Comparison of ENCODE assay signal across 8 cellular contexts in genomic region chr10:68720793-68721672, GRCh38. TPM values are rescaled to one million over a fixed set of nuclear protein-coding genes. Genes with fewer than 3 reads are reported as not detected.
DNase-seq lines count a peak whose midpoint lies in the region; TF ChIP-seq lines count a peak whose summit lies in the region.

TSS of gene CCAR1 (plus strand) at chr10:68721239. CDS start at chr10:68722505, 1,266 bp downstream.

- H3K27me3 ChIP-seq in HAP-1 (ENCODE audit: low read depth): no peaks in the 10 kb centered on the region
- H3K27me3 ChIP-seq in MM.1S (replicated peaks; ENCODE audit: insufficient read depth, low read length): no peaks in the 10 kb centered on the region

- peak; percentile 98 for DNase-seq in HAP-1 (ENCODE audit: low spot score in 2 of 2)
- peak; percentile 99 for DNase-seq in MM.1S
- DNase-seq in SIG-M5 (lab: John Stamatoyannopoulos, UW): peak; percentile 88
- DNase-seq in activated gamma-delta T cell (lab: John Stamatoyannopoulos, UW): peak; percentile 77
- peak; percentile 99 for DNase-seq in fibroblast of the aortic adventitia (ENCODE audit: low read depth)

- H3K9me2 ChIP-seq in MM.1S (replicated peaks; ENCODE audit: insufficient read depth, low read length): no peaks in the 10 kb centered on the region

- H3F3A ChIP-seq in MM.1S (ENCODE audit: insufficient read depth, low read length): no peaks in the 10 kb centered on the region

- H3K9me3 ChIP-seq in ES-I3 (ENCODE audit: control insufficient read depth, insufficient read depth, low read length) (no peaks in the 10 kb centered on the region), HAP-1 (peaks cover 2% of the 10 kb centered on the region; the same call in 1 of the 2 replicates), MM.1S (replicated peaks; ENCODE audit: insufficient read depth, low read length) (no peaks in the 10 kb centered on the region)

- H3K4me2 ChIP-seq in MM.1S (ENCODE audit: low read depth, low read length): peak within 1 kb of the TSS; percentile 87

- H3K79me2 ChIP-seq in MM.1S (ENCODE audit: low read length): peaks cover 32% of the 10 kb centered on the region

- H3K4me1 ChIP-seq in ES-I3 (ENCODE audit: insufficient read depth, low read length) (no peaks in the 10 kb centered on the region), HAP-1 (no peaks in the 10 kb centered on the region; the same call in 1 of the 2 replicates), MM.1S (ENCODE audit: low read length) (peaks cover 6% of the 10 kb centered on the region; the same call in 1 of the 2 replicates)

- peak within 1 kb of the TSS; percentile 90 to 94 (median 93) for H3K4me3 Mint-ChIP-seq in nephron
- peak within 1 kb of the TSS; percentile 91 for H3K4me3 Mint-ChIP-seq in stimulated activated naive CD8-positive, alpha-beta T cell treated with anti-CD3 and anti-CD28 coated beads, Interleukin-15, Interleukin-2, amounts not matched to agents 100 ng/mL and 50 ng/mL, for 24 hours

- H3K36me3 ChIP-seq in ES-I3 (ENCODE audit: insufficient read depth, low read length): peaks cover 7% of the 10 kb centered on the region
- peaks cover 25% of the 10 kb centered on the region for H3K36me3 ChIP-seq in HAP-1 (replicated peaks)
- H3K36me3 ChIP-seq in MM.1S (replicated peaks; ENCODE audit: insufficient read depth, low read length): no peaks in the 10 kb centered on the region

- in situ Hi-C loops in HAP-1 (cut with MboI; ENCODE audit: low sequenced_read_pairs): no loop called here

- peak within 1 kb of the TSS; percentile 76 for H3K4me3 ChIP-seq in HAP-1
- peak within 1 kb of the TSS; percentile 91 for H3K4me3 ChIP-seq in MM.1S (ENCODE audit: low read length)
- H3K4me3 ChIP-seq in fibroblast of the aortic adventitia (ENCODE audit: low read depth, low read length): peak within 1 kb of the TSS; percentile 84

- H3K36me3 Mint-ChIP-seq in nephron (ENCODE audit: low read depth): peaks cover 25% of the 10 kb centered on the region
- H3K36me3 Mint-ChIP-seq in stimulated activated naive CD8-positive, alpha-beta T cell treated with anti-CD3 and anti-CD28 coated beads, Interleukin-15, Interleukin-2, amounts not matched to agents 100 ng/mL and 50 ng/mL, for 24 hours (ENCODE audit: low read depth): peaks cover 25% of the 10 kb centered on the region

- no peaks in the 10 kb centered on the region for H3K27me3 Mint-ChIP-seq in nephron (ENCODE audit: low read depth)
- H3K27me3 Mint-ChIP-seq in stimulated activated naive CD8-positive, alpha-beta T cell treated with anti-CD3 and anti-CD28 coated beads, Interleukin-15, Interleukin-2, amounts not matched to agents 100 ng/mL and 50 ng/mL, for 24 hours: no peaks in the 10 kb centered on the region

- H3K9me3 Mint-ChIP-seq in nephron: no peaks in the 10 kb centered on the region
- no peaks in the 10 kb centered on the region for H3K9me3 Mint-ChIP-seq in stimulated activated naive CD8-positive, alpha-beta T cell treated with anti-CD3 and anti-CD28 coated beads, Interleukin-15, Interleukin-2, amounts not matched to agents 100 ng/mL and 50 ng/mL, for 24 hours

- H3K27ac Mint-ChIP-seq in nephron: peak within 1 kb of the TSS; percentile 94 to 99 (median 98)
- peak within 1 kb of the TSS; percentile 99 for H3K27ac Mint-ChIP-seq in stimulated activated naive CD8-positive, alpha-beta T cell treated with anti-CD3 and anti-CD28 coated beads, Interleukin-15, Interleukin-2, amounts not matched to agents 100 ng/mL and 50 ng/mL, for 24 hours

- peak within 1 kb of the TSS; percentile 90 for H2AFZ ChIP-seq in MM.1S (ENCODE audit: low read length)

- H3K4me1 Mint-ChIP-seq in nephron: peaks cover 8% of the 10 kb centered on the region
- H3K4me1 Mint-ChIP-seq in stimulated activated naive CD8-positive, alpha-beta T cell treated with anti-CD3 and anti-CD28 coated beads, Interleukin-15, Interleukin-2, amounts not matched to agents 100 ng/mL and 50 ng/mL, for 24 hours (ENCODE audit: low read depth): peaks cover 14% of the 10 kb centered on the region

- H3K9ac ChIP-seq in ES-I3 (ENCODE audit: low read depth, low read length) (peak within 1 kb of the TSS; percentile 93), MM.1S (ENCODE audit: low read length) (peak within 1 kb of the TSS; percentile 74)

- no peaks in the 10 kb centered on the region for H4K20me1 ChIP-seq in MM.1S (ENCODE audit: insufficient read depth, low read length)

- TF ChIP-seq CTCF in MM.1S (IDR thresholded peaks at IDR 0.05; ENCODE audit: low read length) (no peak), fibroblast of the aortic adventitia (IDR thresholded peaks at IDR 0.05; ENCODE audit: insufficient read depth, low read length) (no peak), nephron (IDR thresholded peaks at IDR 0.05; ENCODE audit: unreplicated experiment in 3 of 3) (no peak)

- peak within 1 kb of the TSS; percentile 60; the same call in 1 of the 2 replicates for H3K27ac ChIP-seq in MM.1S (ENCODE audit: low read length)

RNA-seq across cellular contexts. Expression of gene CCAR1, which starts in this region (rescaled TPM):
- total RNA-seq in fibroblast of the aortic adventitia (ENCODE audit: low replicate concordance): 57.1 and 166 TPM in 2 replicates

Comparison
In these comparisons a context has a peak if more than half of its experiments do, and no peak if none do; other contexts are left out.
1. Peak in every context shown above with its lines: DNase-seq, H3K4me3 ChIP-seq and H3K27ac ChIP-seq.